In the genomic region with DNA sequence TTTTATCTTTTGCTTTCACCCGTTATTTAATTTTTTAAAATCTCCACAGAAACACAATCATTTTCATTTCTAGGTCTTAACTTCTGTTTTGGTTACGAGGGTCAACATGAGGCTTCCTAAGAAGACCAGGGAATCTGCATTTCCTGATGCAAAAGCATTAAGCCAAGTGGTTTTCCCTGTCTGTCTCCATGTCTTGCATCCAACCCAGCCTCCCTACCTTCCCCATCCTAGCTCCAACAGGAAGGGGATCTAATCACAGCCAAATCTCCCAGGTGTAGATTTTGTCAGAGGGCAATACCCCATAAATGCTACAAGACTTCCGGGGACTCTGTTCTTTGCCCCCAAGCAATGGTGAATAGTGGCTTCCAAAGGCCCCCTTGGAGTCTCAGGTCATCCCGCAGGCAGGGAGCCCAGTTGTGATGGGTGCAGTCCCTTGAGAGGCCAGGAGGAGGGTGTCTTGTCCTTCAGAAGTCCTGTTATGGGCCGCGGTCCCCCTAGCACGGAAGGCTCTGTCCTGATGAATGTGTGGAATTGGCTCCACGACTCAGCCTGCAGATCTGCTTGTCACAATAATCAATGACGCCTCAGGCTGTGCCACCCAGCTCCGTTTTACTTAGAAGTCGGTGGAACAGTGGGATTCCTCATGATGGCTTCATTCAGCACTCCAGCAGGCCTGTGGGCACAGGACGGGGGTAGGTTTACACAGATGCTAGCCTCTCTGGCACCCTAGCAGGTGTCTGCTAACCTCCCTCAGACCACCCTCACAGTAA, we compare ENCODE assay signal across 8 cellular contexts.
A peak's percentile ranks its signal among the peaks of the same experiment; 100 is the strongest.
DNase-seq lines count a peak whose midpoint lies in the region; ATAC-seq and TF ChIP-seq lines count a peak whose summit lies in the region.

No MANE protein-coding gene starts in this region.

- H3K9ac ChIP-seq in H9 (ENCODE audit: extremely low read depth, insufficient read length, low read length), result no peak overlapping the region

- H3K14ac ChIP-seq in H9 (ENCODE audit: insufficient read depth, low read length), result no peak overlapping the region

- no peak overlapping the region for H3K18ac ChIP-seq in H9 (ENCODE audit: insufficient read length, low read depth, low read length)

- no peak overlapping the region for H2BK5ac ChIP-seq in H9 (ENCODE audit: insufficient read length, low read length)

- H3K36me3 Mint-ChIP-seq in H9 (ENCODE audit: insufficient read depth in 1 of 3, low read depth in 3 of 3), result no peaks in the 10 kb centered on the region
- H3K36me3 Mint-ChIP-seq in brain, result no peaks in the 10 kb centered on the region
- no peaks in the 10 kb centered on the region for H3K36me3 Mint-ChIP-seq in stimulated activated effector memory CD8-positive, alpha-beta T cell treated with anti-CD3 and anti-CD28 coated beads, Interleukin-12 subunit alpha, Interleukin-12 subunit beta, amount 100 ng/mL, for 72 hours

- H3K23ac ChIP-seq in H9 (ENCODE audit: insufficient read length, low read depth, low read length), result no peak overlapping the region

- H3K4me3 ChIP-seq in BE2C (ENCODE audit: low read depth, low read length), result no peak overlapping the region

- H2BK15ac ChIP-seq in H9 (ENCODE audit: low read depth, low read length), result no peak overlapping the region

- no peak overlapping the region for H4K91ac ChIP-seq in H9 (ENCODE audit: insufficient read length, low read depth, low read length)

- H3K79me1 ChIP-seq in H9 (ENCODE audit: insufficient read depth, low read depth, low read length, poor library complexity, severe bottlenecking), result no peaks in the 10 kb centered on the region

- peak; percentile 59 for ATAC-seq in stimulated activated effector memory CD8-positive, alpha-beta T cell treated with anti-CD3 and anti-CD28 coated beads, Interleukin-12 subunit alpha, Interleukin-12 subunit beta, amount 100 ng/mL, for 72 hours
- ATAC-seq in HG03108 (IDR thresholded peaks at IDR 0.05; ENCODE audit: unreplicated experiment), result no peak
- no peak for ATAC-seq in GM21825 (IDR thresholded peaks at IDR 0.05; ENCODE audit: unreplicated experiment)

- H3K56ac ChIP-seq in H9 (ENCODE audit: insufficient read length, low read depth, low read length), result no peak overlapping the region

- H3K4me1 ChIP-seq in BE2C, result no peaks in the 10 kb centered on the region
- H3K4me1 ChIP-seq in H9 (ENCODE audit: insufficient read depth, low read length), result peaks cover 4% of the 10 kb centered on the region; the same call in 1 of the 2 replicates

- no peak overlapping the region for H2BK120ac ChIP-seq in H9 (ENCODE audit: low read depth, low read length, poor library complexity, severe bottlenecking)

- no peaks in the 10 kb centered on the region for H4K20me1 ChIP-seq in H9 (ENCODE audit: control insufficient read depth, insufficient read depth, insufficient read length)

- DNase-seq in BE2C (peak; percentile 53), H9 (peak; percentile 90), RPMI7951 (ENCODE audit: low read depth) (peak; percentile 65), islet precursor cell (peak; percentile 95)
- no peak for DNase-seq in stimulated activated effector memory CD8-positive, alpha-beta T cell treated with anti-CD3 and anti-CD28 coated beads, Interleukin-12 subunit alpha, Interleukin-12 subunit beta, amount 100 ng/mL, for 72 hours (ENCODE audit: low spot score in 2 of 2)

- H3K4me2 ChIP-seq in H9 (ENCODE audit: insufficient read depth, insufficient read length, low read length), result no peak overlapping the region

- no CpG with 5 or more reads among the region's 12 CpGs for WGBS in H9 (ENCODE audit: extremely low coverage, insufficient read length, low lambda C conversion rate)

- no peak overlapping the region for H4K8ac ChIP-seq in H9 (replicated peaks; ENCODE audit: insufficient read length, low read depth, low read length)

- H3K4me1 Mint-ChIP-seq in H9, result peaks cover 9 to 13% of the 10 kb centered on the region in 2 experiments
- H3K4me1 Mint-ChIP-seq in brain, result peaks cover 13% of the 10 kb centered on the region
- peaks cover 7% of the 10 kb centered on the region for H3K4me1 Mint-ChIP-seq in stimulated activated effector memory CD8-positive, alpha-beta T cell treated with anti-CD3 and anti-CD28 coated beads, Interleukin-12 subunit alpha, Interleukin-12 subunit beta, amount 100 ng/mL, for 72 hours

- no peak overlapping the region for H2AK5ac ChIP-seq in H9 (ENCODE audit: insufficient read length, low read length)

- H2BK20ac ChIP-seq in H9 (ENCODE audit: low read depth, low read length, poor library complexity, severe bottlenecking), result no peak overlapping the region

- no peaks in the 10 kb centered on the region; the same call in 1 of the 2 replicates for H3K9me3 ChIP-seq in BE2C
- no peaks in the 10 kb centered on the region for H3K9me3 ChIP-seq in H9 (ENCODE audit: control insufficient read depth, low read depth, low read length)

- no peak overlapping the region for H4K5ac ChIP-seq in H9 (ENCODE audit: insufficient read length, low read depth, low read length)

- H3K4me3 Mint-ChIP-seq in H9 (no peak overlapping the region; a peak in 1 of 5 replicates), brain (no peak overlapping the region)
- H3K4me3 Mint-ChIP-seq in stimulated activated effector memory CD8-positive, alpha-beta T cell treated with anti-CD3 and anti-CD28 coated beads, Interleukin-12 subunit alpha, Interleukin-12 subunit beta, amount 100 ng/mL, for 72 hours, result no peak overlapping the region

- H3K4ac ChIP-seq in H9 (ENCODE audit: low read depth, low read length), result no peak overlapping the region

- H3K79me2 ChIP-seq in H9 (ENCODE audit: insufficient read depth, low read length), result no peaks in the 10 kb centered on the region

- H3K36me3 ChIP-seq in BE2C, result no peaks in the 10 kb centered on the region

- H3T11ph ChIP-seq in H9 (ENCODE audit: low read length), result no peak overlapping the region

- H2BK12ac ChIP-seq in H9 (ENCODE audit: insufficient read length, low read depth, low read length), result no peak overlapping the region

- H3K27me3 ChIP-seq in BE2C (peaks cover 14% of the 10 kb centered on the region), H9 (ENCODE audit: insufficient read depth, low read length) (no peaks in the 10 kb centered on the region)

- H3K27me3 Mint-ChIP-seq in H9 (ENCODE audit: low read depth), result peaks cover 3% of the 10 kb centered on the region
- no peaks in the 10 kb centered on the region for H3K27me3 Mint-ChIP-seq in brain

- no peaks in the 10 kb centered on the region for H3K23me2 ChIP-seq in H9 (ENCODE audit: insufficient read length, low read depth, low read length, poor library complexity, severe bottlenecking)

- H3K27ac Mint-ChIP-seq in H9, result no peak overlapping the region; a peak in 1 of 7 replicates
- peak overlapping the region in 3 of 5 experiments; percentile 38 to 65 (median 53) for H3K27ac Mint-ChIP-seq in brain
- no peak overlapping the region for H3K27ac Mint-ChIP-seq in stimulated activated effector memory CD8-positive, alpha-beta T cell treated with anti-CD3 and anti-CD28 coated beads, Interleukin-12 subunit alpha, Interleukin-12 subunit beta, amount 100 ng/mL, for 72 hours

- TF ChIP-seq CTCF in BE2C (IDR thresholded peaks at IDR 0.05; ENCODE audit: low read depth, low read length) (peak; percentile 65), H9 (conservative IDR thresholded peaks at IDR 0.05) (peak; percentile 89), brain (conservative IDR thresholded peaks at IDR 0.05) (peak; percentile 67 to 77)

- H3K27ac ChIP-seq in H9 (ENCODE audit: insufficient read length, low read depth, low read length), result no peak overlapping the region

- H2AFZ ChIP-seq in H9 (ENCODE audit: low read length), result no peak overlapping the region

- H3K9me3 Mint-ChIP-seq in H9 (no peaks in the 10 kb centered on the region; a peak in 1 of 5 replicates), brain (peaks cover 0 to 7% (median 3%) of the 10 kb centered on the region in 5 experiments)
- H3K9me3 Mint-ChIP-seq in stimulated activated effector memory CD8-positive, alpha-beta T cell treated with anti-CD3 and anti-CD28 coated beads, Interleukin-12 subunit alpha, Interleukin-12 subunit beta, amount 100 ng/mL, for 72 hours, result no peaks in the 10 kb centered on the region

Comparison
In these comparisons a context has a peak if more than half of its experiments do, and no peak if none do; other contexts are left out.
1. DNase-seq: peak in BE2C (single experiment), H9 (single experiment), RPMI7951 (single experiment) and islet precursor cell (single experiment); none in stimulated activated effector memory CD8-positive, alpha-beta T cell treated with anti-CD3 and anti-CD28 coated beads, Interleukin-12 subunit alpha, Interleukin-12 subunit beta, amount 100 ng/mL, for 72 hours (0 of 2).
2. H3K27ac Mint-ChIP-seq: peak in brain (3 of 5); none in H9 (0 of 3) and stimulated activated effector memory CD8-positive, alpha-beta T cell treated with anti-CD3 and anti-CD28 coated beads, Interleukin-12 subunit alpha, Interleukin-12 subunit beta, amount 100 ng/mL, for 72 hours (single experiment).
3. Peak in every context shown above with its lines, with median percentiles within 50 percentile points of each other: CTCF ChIP-seq.